In genomic region chr22:49508561-49508960, GRCh38 we compare ENCODE assay signal across 22 cellular contexts.
"Had no signal": no experiment of that assay in that cellular context is flagged by ENCODE, and none has a peak within 500 bp of the region (broad histone marks: within the 10 kb centered on the region; RNA-seq: fewer than 3 reads in every experiment).

No MANE protein-coding gene starts in this region.

- H3K4me2 ChIP-seq: KMS-11 had no signal

- DNase-seq: activated B cell treated with CpG ODN at 0.5 μM for 24 hours; activated CD4-positive, alpha-beta T cell treated with anti-CD3 and anti-CD28 coated beads for 1 hour; activated CD4-positive, alpha-beta T cell treated with anti-CD3 and anti-CD28 coated beads, Interleukin-2, amount 10 ng/mL, durations not matched to agents 24 days and 14 days; activated CD4-positive, alpha-beta T cell treated with anti-CD3 and anti-CD28 coated beads, Interleukin-2, amount 50 U/mL, for 48 hours; activated CD8-positive, alpha-beta memory T cell treated with anti-CD3 and anti-CD28 coated beads, Interleukin-2, amount 10 ng/mL, durations not matched to agents 7 days and 5 days; activated gamma-delta T cell; activated naive CD4-positive, alpha-beta T cell treated with anti-CD3 and anti-CD28 coated beads for 36 hours; activated T-cell treated with anti-CD3 and anti-CD28 coated beads, Interleukin-2, amount 50 U/mL, for 4 hours; amygdala; NCI-H1105 treated with DMSO at 0.1 percent for 48 hours; NCI-H1436 treated with DMSO at 0.1 percent for 48 hours; NCI-H187; NCI-H2081; NCI-H510A treated with DMSO at 0.1 percent for 48 hours; OCI-M1; RPMI8226; T-helper 1 cell had no signal

- H3K4me3 ChIP-seq: SK-N-MC had no signal

- H3K27me3 Mint-ChIP-seq: activated B cell treated with CpG ODN at 0.5 μM for 24 hours; activated CD4-positive, alpha-beta T cell treated with anti-CD3 and anti-CD28 coated beads, Interleukin-2, amount 10 ng/mL, durations not matched to agents 24 days and 14 days; activated CD8-positive, alpha-beta memory T cell treated with anti-CD3 and anti-CD28 coated beads, Interleukin-2, amount 10 ng/mL, durations not matched to agents 7 days and 5 days; activated naive CD8-positive, alpha-beta T cell; activated T-helper 17 cell treated with anti-CD3 and anti-CD28 coated beads, Interleukin-2, amount 50 U/mL, for 72 hours had no signal

- H3K9ac ChIP-seq: KMS-11 had no signal

- H3K27ac ChIP-seq: KMS-11, SK-N-MC had no signal

- H3K36me3 Mint-ChIP-seq: brain had no signal

- H3K27ac Mint-ChIP-seq: activated B cell treated with CpG ODN at 0.5 μM for 24 hours; activated CD4-positive, alpha-beta T cell treated with anti-CD3 and anti-CD28 coated beads, Interleukin-2, amount 10 ng/mL, durations not matched to agents 24 days and 14 days; activated CD8-positive, alpha-beta memory T cell treated with anti-CD3 and anti-CD28 coated beads, Interleukin-2, amount 10 ng/mL, durations not matched to agents 7 days and 5 days; activated naive CD4-positive, alpha-beta T cell treated with anti-CD3 and anti-CD28 coated beads for 36 hours; activated naive CD8-positive, alpha-beta T cell; activated T-helper 17 cell treated with anti-CD3 and anti-CD28 coated beads, Interleukin-2, amount 50 U/mL, for 72 hours; brain had no signal

- H3K4me3 Mint-ChIP-seq: activated B cell treated with CpG ODN at 0.5 μM for 24 hours; activated CD4-positive, alpha-beta T cell treated with anti-CD3 and anti-CD28 coated beads, Interleukin-2, amount 10 ng/mL, durations not matched to agents 24 days and 14 days; activated CD8-positive, alpha-beta memory T cell treated with anti-CD3 and anti-CD28 coated beads, Interleukin-2, amount 10 ng/mL, durations not matched to agents 7 days and 5 days; activated naive CD4-positive, alpha-beta T cell treated with anti-CD3 and anti-CD28 coated beads for 36 hours; activated naive CD8-positive, alpha-beta T cell; activated T-cell treated with anti-CD3 and anti-CD28 coated beads, Interleukin-2, amount 50 U/mL, for 4 hours; activated T-helper 17 cell treated with anti-CD3 and anti-CD28 coated beads, Interleukin-2, amount 50 U/mL, for 72 hours; brain had no signal
